ENCODE assay signal across 21 cellular contexts in genomic region chr6:25168637-25169036, GRCh38.
A peak's percentile ranks its signal among the peaks of the same experiment; 100 is the strongest.
DNase-seq lines count a peak whose midpoint lies in the region; ATAC-seq and TF ChIP-seq lines count a peak whose summit lies in the region.
"Had no signal": no experiment of that assay in that cellular context is flagged by ENCODE, and none has a peak within 500 bp of the region (broad histone marks: within the 10 kb centered on the region; RNA-seq: fewer than 3 reads in every experiment).

No MANE protein-coding gene starts in this region.

- no peak for TF ChIP-seq RAD21 in SK-N-SH (IDR thresholded peaks at IDR 0.05; ENCODE audit: low read length)

- peak in 1 of 2 donors; percentile 19 for TF ChIP-seq POLR2A in thyroid gland (IDR thresholded peaks at IDR 0.05)

- peaks cover 24% of the 10 kb centered on the region for H3F3A ChIP-seq in SK-N-SH (replicated peaks; ENCODE audit: insufficient read depth)
- H3F3A ChIP-seq in MM.1S (ENCODE audit: insufficient read depth, low read length): peaks cover 24% of the 10 kb centered on the region

- TF ChIP-seq EP300 in SK-N-SH (IDR thresholded peaks at IDR 0.05; ENCODE audit: borderline replicate concordance in 1 of 2, low read depth in 1 of 2, low read length in 1 of 2): no peak

- H3K9me3 ChIP-seq in SK-N-SH (no peaks in the 10 kb centered on the region), MM.1S (replicated peaks; ENCODE audit: insufficient read depth, low read length) (no peaks in the 10 kb centered on the region), thyroid gland (no peaks in the 10 kb centered on the region)
- H3K9me3 ChIP-seq: Peyer's patch had no signal

- H3K9me2 ChIP-seq in SK-N-SH: no peaks in the 10 kb centered on the region
- H3K9me2 ChIP-seq in MM.1S (replicated peaks; ENCODE audit: insufficient read depth, low read length): no peaks in the 10 kb centered on the region

- peaks cover 18% of the 10 kb centered on the region for H3K36me3 Mint-ChIP-seq in dendritic cell treated with granulocyte-macrophage colony-stimulating factor and Interleukin-4, amounts not matched to agents 40 ng/mL and 50 ng/mL, for 4 days (ENCODE audit: low read depth)
- H3K36me3 Mint-ChIP-seq: CD4-positive, CD25-positive, alpha-beta regulatory T cell had no signal

- ATAC-seq in SK-N-SH treated with all-trans-retinoic acid at 6 μM for 48 hours (no peak), HG02763 (IDR thresholded peaks at IDR 0.05; ENCODE audit: unreplicated experiment) (no peak), HG03039 (IDR thresholded peaks at IDR 0.05; ENCODE audit: unreplicated experiment) (no peak)

- intact Hi-C loops in dendritic cell treated with granulocyte-macrophage colony-stimulating factor and Interleukin-4, amounts not matched to agents 40 ng/mL and 50 ng/mL, for 4 days (cut with micrococcal nuclease): no loop called here
- intact Hi-C loops in thyroid gland (cut with DNase I): no loop called here

- TF ChIP-seq CTCF in SK-N-SH (IDR thresholded peaks at IDR 0.05): no peak
- TF ChIP-seq CTCF in MM.1S (IDR thresholded peaks at IDR 0.05; ENCODE audit: low read length): no peak
- no peak for TF ChIP-seq CTCF in thyroid gland (IDR thresholded peaks at IDR 0.05)

- POLR2A ChIA-PET in SK-N-SH (lab: Yijun Ruan, JAX): no interaction called here

- H3K9me3 Mint-ChIP-seq in dendritic cell treated with granulocyte-macrophage colony-stimulating factor and Interleukin-4, amounts not matched to agents 40 ng/mL and 50 ng/mL, for 4 days: peaks cover 9% of the 10 kb centered on the region
- H3K9me3 Mint-ChIP-seq: CD4-positive, CD25-positive, alpha-beta regulatory T cell had no signal

- H3K79me2 ChIP-seq in SK-N-SH (ENCODE audit: insufficient read depth) (no peaks in the 10 kb centered on the region), MM.1S (ENCODE audit: low read length) (peaks cover 21% of the 10 kb centered on the region)

- 89% methylated on average over 3 of the region's 3 CpGs for WGBS in SK-N-SH (ENCODE audit: low lambda C conversion rate)
- 59 to 61% methylated on average over 3 of the region's 3 CpGs for WGBS in thyroid gland, 2 donors

- no peak overlapping the region for H3K4me3 Mint-ChIP-seq in dendritic cell treated with granulocyte-macrophage colony-stimulating factor and Interleukin-4, amounts not matched to agents 40 ng/mL and 50 ng/mL, for 4 days
- H3K4me3 Mint-ChIP-seq: CD4-positive, CD25-positive, alpha-beta regulatory T cell had no signal

- peaks cover 87% of the 10 kb centered on the region for H3K4me1 Mint-ChIP-seq in dendritic cell treated with granulocyte-macrophage colony-stimulating factor and Interleukin-4, amounts not matched to agents 40 ng/mL and 50 ng/mL, for 4 days (ENCODE audit: low read depth)

- H3K27me3 Mint-ChIP-seq in dendritic cell treated with granulocyte-macrophage colony-stimulating factor and Interleukin-4, amounts not matched to agents 40 ng/mL and 50 ng/mL, for 4 days: no peaks in the 10 kb centered on the region

- H3K27me3 ChIP-seq in SK-N-SH (ENCODE audit: insufficient read depth) (no peaks in the 10 kb centered on the region), MM.1S (replicated peaks; ENCODE audit: insufficient read depth, low read length) (no peaks in the 10 kb centered on the region), thyroid gland (no peaks in the 10 kb centered on the region)
- H3K27me3 ChIP-seq: Peyer's patch had no signal

- H2AFZ ChIP-seq in SK-N-SH (ENCODE audit: low read depth) (peak overlapping the region; percentile 25; the same call in 1 of the 2 replicates), MM.1S (ENCODE audit: low read length) (no peak overlapping the region)

- no peak overlapping the region for H3K4me3 ChIP-seq in SK-N-SH (ENCODE audit: low read depth in 2 of 2, low read length in 1 of 2)
- no peak overlapping the region for H3K4me3 ChIP-seq in MM.1S (ENCODE audit: low read length)
- H3K4me3 ChIP-seq in thyroid gland (replicated peaks in 1 of 3): no peak overlapping the region
- H3K4me3 ChIP-seq: Peyer's patch had no signal

- H3K27ac Mint-ChIP-seq in dendritic cell treated with granulocyte-macrophage colony-stimulating factor and Interleukin-4, amounts not matched to agents 40 ng/mL and 50 ng/mL, for 4 days: peak overlapping the region; percentile 13
- H3K27ac Mint-ChIP-seq: CD4-positive, CD25-positive, alpha-beta regulatory T cell had no signal

- H3K36me3 ChIP-seq in SK-N-SH (replicated peaks in 1 of 2; ENCODE audit: control insufficient read depth in 1 of 2, insufficient read depth in 2 of 2, low read length in 1 of 2) (no peaks in the 10 kb centered on the region), MM.1S (replicated peaks; ENCODE audit: insufficient read depth, low read length) (no peaks in the 10 kb centered on the region), thyroid gland (no peaks in the 10 kb centered on the region)
- H3K36me3 ChIP-seq: Peyer's patch had no signal

- no peak overlapping the region for H3K4me2 ChIP-seq in SK-N-SH
- no peak overlapping the region; the same call in 1 of the 2 replicates for H3K4me2 ChIP-seq in MM.1S (ENCODE audit: low read depth, low read length)

- H3K4me1 ChIP-seq in SK-N-SH (ENCODE audit: control insufficient read depth in 1 of 2, insufficient read depth in 2 of 2, low read depth in 1 of 2, low read length in 1 of 2) (peaks cover 17 to 27% of the 10 kb centered on the region in 2 experiments), MM.1S (ENCODE audit: low read length) (peaks cover 45% of the 10 kb centered on the region), thyroid gland (peaks cover 29 to 46% of the 10 kb centered on the region in 2 donors)
- H3K4me1 ChIP-seq: Peyer's patch had no signal

- no peak overlapping the region for H3K9ac ChIP-seq in SK-N-SH
- H3K9ac ChIP-seq in MM.1S (ENCODE audit: low read length): no peak overlapping the region

- CTCF ChIA-PET in SK-N-SH (lab: Yijun Ruan, JAX): interaction anchor here (0.8 kb wide), 1 partner anchor 55 kb away, joined by 3 read pairs; no protein-coding TSS in a partner anchor

- no peaks in the 10 kb centered on the region for H4K20me1 ChIP-seq in SK-N-SH (ENCODE audit: insufficient read depth)
- H4K20me1 ChIP-seq in MM.1S (ENCODE audit: insufficient read depth, low read length): no peaks in the 10 kb centered on the region

- DNase-seq in SK-N-SH: no peak
- DNase-seq in MM.1S: no peak
- peak; percentile 53 to 68 for DNase-seq in thyroid gland
- DNase-seq in NCI-H1930 (lab: John Stamatoyannopoulos, UW): no peak
- DNase-seq: CD4-positive, CD25-positive, alpha-beta regulatory T cell; COR-L47; DMS 273 treated with DMSO at 0.1 percent for 48 hours; GDM1; GOT3; KBM-7; NCI-H1436; NCI-H2029 treated with DMSO at 0.1 percent for 48 hours; NCI-H446 treated with DMSO at 0.1 percent for 48 hours; NCI-H748 treated with DMSO at 0.1 percent for 48 hours; NK-92 treated with Interleukin-12 subunit alpha and Interleukin-12 subunit beta, amount 100 ng/mL, for 24 hours; Peyer's patch had no signal

- H3K27ac ChIP-seq in SK-N-SH (ENCODE audit: low read depth in 2 of 2, low read length in 1 of 2) (peak overlapping the region in 1 of 2 experiments; percentile 92; a peak in 3 of 4 replicates), MM.1S (ENCODE audit: low read length) (peak overlapping the region; percentile 93; the same call in 1 of the 2 replicates), thyroid gland (peak overlapping the region; percentile 33 to 80 (median 73))
- H3K27ac ChIP-seq: 22Rv1, Peyer's patch had no signal

TF ChIP-seq in SK-N-SH, 30 proteins besides CTCF, POLR2A, EP300 and RAD21:
- TF ChIP-seq FOSL2 (IDR thresholded peaks at IDR 0.05; ENCODE audit: borderline replicate concordance, low read depth): no peak
- no peak for TF ChIP-seq NFIC (IDR thresholded peaks at IDR 0.05; ENCODE audit: borderline replicate concordance)
- no peak for TF ChIP-seq MEF2A (IDR thresholded peaks at IDR 0.05; ENCODE audit: borderline replicate concordance, low read depth)
- TF ChIP-seq CHD2 (IDR thresholded peaks at IDR 0.05; ENCODE audit: low read length, partially characterized antibody): no peak
- no peak for TF ChIP-seq JUND (IDR thresholded peaks at IDR 0.05)
- TF ChIP-seq USF1 (IDR thresholded peaks at IDR 0.05; ENCODE audit: borderline replicate concordance, low read depth): no peak

TF ChIP-seq in SK-N-SH treated with all-trans-retinoic acid at 6 μM for 48 hours, 23 proteins besides CTCF, POLR2A, EP300 and RAD21:
- TF ChIP-seq ZFP3 (CRISPR knock-in tag; IDR thresholded peaks at IDR 0.05): no peak
- no peak for TF ChIP-seq SNAI2 (CRISPR knock-in tag; IDR thresholded peaks at IDR 0.05)
- TF ChIP-seq ZNF70 (CRISPR knock-in tag; IDR thresholded peaks at IDR 0.05): no peak
- no peak for TF ChIP-seq ZNF565 (CRISPR knock-in tag; conservative IDR thresholded peaks at IDR 0.05; ENCODE audit: low read depth)

Comparison
In these comparisons a context has a peak if more than half of its experiments do, and no peak if none do; other contexts are left out.
1. DNase-seq: peak in thyroid gland (2 of 2); none in SK-N-SH (single experiment), MM.1S (single experiment) and NCI-H1930 (0 of 2).